8 cellular contexts compared by ENCODE assay signal in genomic region chr16:30535106-30535776, GRCh38. TPM values are rescaled to one million over a fixed set of nuclear protein-coding genes. Genes with fewer than 3 reads are reported as not detected.
A peak's percentile ranks its signal among the peaks of the same experiment; 100 is the strongest.
DNase-seq lines count a peak whose midpoint lies in the region; ATAC-seq and TF ChIP-seq lines count a peak whose summit lies in the region.

No MANE protein-coding gene starts in this region.

- H3K9ac ChIP-seq in SK-N-MC (ENCODE audit: insufficient read length), result peak overlapping the region; percentile 99

- no peak for TF ChIP-seq POLR2A in ovary (IDR thresholded peaks at IDR 0.05)

- peak overlapping the region; percentile 86 for H3K4me3 ChIP-seq in H7 (ENCODE audit: insufficient read depth, low read depth, low read length)
- H3K4me3 ChIP-seq in SK-N-MC, result peak overlapping the region; percentile 100
- H3K4me3 ChIP-seq in fibroblast of mammary gland (ENCODE audit: control insufficient read depth, low read depth, low read length), result peak overlapping the region; percentile 75
- H3K4me3 ChIP-seq in ovary, result peak overlapping the region; percentile 64

- 2 to 6% (median 5%) methylated on average over 18 of the region's 18 CpGs for WGBS in ovary, 3 donors

- TF ChIP-seq EP300 in ovary (IDR thresholded peaks at IDR 0.05), result no peak

- no peak for ATAC-seq in GM21717 (IDR thresholded peaks at IDR 0.05; ENCODE audit: unreplicated experiment)

- peak overlapping the region; percentile 94 for H3K27ac ChIP-seq in SK-N-MC
- peak overlapping the region; percentile 76 to 83 for H3K27ac ChIP-seq in ovary

- peak; percentile 57 for DNase-seq in COR-L47 (lab: John Stamatoyannopoulos, UW)
- DNase-seq in H7, result no peak
- DNase-seq in SK-N-MC (ENCODE audit: low read depth, low spot score), result no peak
- peak; percentile 25 for DNase-seq in fibroblast of mammary gland (ENCODE audit: low read depth)
- no peak for DNase-seq in ovary
- DNase-seq in DMS153 treated with DMSO at 0.1 percent for 48 hours (lab: John Stamatoyannopoulos, UW; ENCODE audit: unreplicated experiment), result no peak
- DNase-seq in KG1 (lab: John Stamatoyannopoulos, UW), result no peak

- H3K36me3 ChIP-seq in H7 (replicated peaks; ENCODE audit: control insufficient read depth, insufficient read depth, low read length), result peaks cover 2% of the 10 kb centered on the region
- peaks cover 6% of the 10 kb centered on the region; the same call in 1 of the 2 replicates for H3K36me3 ChIP-seq in SK-N-MC (ENCODE audit: insufficient read depth, low read length)
- no peaks in the 10 kb centered on the region for H3K36me3 ChIP-seq in ovary

- peaks cover 7% of the 10 kb centered on the region for H3K4me1 ChIP-seq in ovary (ENCODE audit: insufficient read depth)

- intact Hi-C loops in ovary (cut with DNase I), result loop anchor here in 1 of 4 donors (10.0 kb wide), 1 partner anchor 480 kb away; a partner anchor contains a TSS

- H3K27me3 ChIP-seq in H7 (ENCODE audit: control insufficient read depth, insufficient read depth, low read length), result no peaks in the 10 kb centered on the region
- no peaks in the 10 kb centered on the region for H3K27me3 ChIP-seq in ovary

- no peaks in the 10 kb centered on the region for H3K9me3 ChIP-seq in SK-N-MC (ENCODE audit: low read depth, low read length)
- no peaks in the 10 kb centered on the region for H3K9me3 ChIP-seq in ovary

- no peak for TF ChIP-seq CTCF in fibroblast of mammary gland (conservative IDR thresholded peaks at IDR 0.05; ENCODE audit: control insufficient read depth, insufficient read depth, low read depth, low read length)
- TF ChIP-seq CTCF in ovary (IDR thresholded peaks at IDR 0.05), result no peak

RNA-seq across cellular contexts. Expression of gene ZNF747, which starts 0.6 kb away (rescaled TPM):
- total RNA-seq in H7 (2014; rRNA removed; shearing (Covaris generic)), result 14.5 and 16.2 TPM in 2 replicates
- total RNA-seq in ovary, result 10 to 100 TPM; 11.9 to 19.2 (median 12.9) TPM
- 10 to 100 TPM in 1 of 2 donors, 1 to 10 TPM in 1; 8.4 to 11.4 TPM for polyA plus RNA-seq in ovary

RNA-seq across cellular contexts. Expression of gene ZNF768, which starts 8.9 kb away (rescaled TPM):
- total RNA-seq in H7 (2014; rRNA removed; shearing (Covaris generic)), result 55.2 and 55.3 TPM in 2 replicates
- 10 to 100 TPM; 20.5 to 43.2 (median 38.6) TPM for total RNA-seq in ovary
- polyA plus RNA-seq in ovary, result 10 to 100 TPM; 12.4 to 40.6 TPM

RNA-seq across cellular contexts. Expression of gene ZNF764, which starts 22.9 kb away (rescaled TPM):
- total RNA-seq in H7 (2014; rRNA removed; shearing (Covaris generic)), result 10.2 and 13.8 TPM in 2 replicates
- 10 to 100 TPM in 5 of 7 donors, 1 to 10 TPM in 2; 6.8 to 14.5 (median 13.2) TPM for total RNA-seq in ovary
- 1 to 10 TPM; 4.3 to 9.6 TPM for polyA plus RNA-seq in ovary

RNA-seq across cellular contexts. Expression of gene ZNF688, which starts 36.3 kb away (rescaled TPM):
- 3.0 and 8.5 TPM in 2 replicates for total RNA-seq in H7 (2014; rRNA removed; shearing (Covaris generic))
- 10 to 100 TPM; 10.4 to 31.2 (median 15.4) TPM for total RNA-seq in ovary
- 10 to 100 TPM; 10.3 to 16.1 TPM for polyA plus RNA-seq in ovary

RNA-seq across cellular contexts. Expression of gene ZNF785, which starts 50.3 kb away (rescaled TPM):
- 2.8 and 8.5 TPM in 2 replicates for total RNA-seq in H7 (2014; rRNA removed; shearing (Covaris generic))
- 10 to 100 TPM in 5 of 7 donors, 1 to 10 TPM in 2; 7.0 to 29.4 (median 22.2) TPM for total RNA-seq in ovary
- polyA plus RNA-seq in ovary, result 10 to 100 TPM; 11.7 to 14.8 TPM

Comparison
In these comparisons a context has a peak if more than half of its experiments do, and no peak if none do; other contexts are left out.
1. DNase-seq: peak in COR-L47 (single experiment) and fibroblast of mammary gland (single experiment); none in H7 (single experiment), SK-N-MC (single experiment), ovary (0 of 5), DMS153 treated with DMSO at 0.1 percent for 48 hours (single experiment) and KG1 (single experiment).
2. Peak in every context shown above with its lines, with median percentiles within 50 percentile points of each other: H3K4me3 ChIP-seq.